Comparison of ENCODE assay signal across 17 cellular contexts in genomic region chr1:22303816-22304215, GRCh38.
DNase-seq lines count a peak whose midpoint lies in the region; ATAC-seq and TF ChIP-seq lines count a peak whose summit lies in the region.
"Had no signal": no experiment of that assay in that cellular context is flagged by ENCODE, and none has a peak within 500 bp of the region (broad histone marks: within the 10 kb centered on the region; RNA-seq: fewer than 3 reads in every experiment).

No MANE protein-coding gene starts in this region.

- no TSS peak for BruUV-seq in HCT116 (replicated peaks; lab: Mats Ljungman, UMichigan)

- CTCF ChIA-PET in HCT116 (lab: Charles Lee) = no interaction called here

- POLR2A ChIA-PET in HCT116 (lab: Charles Lee) = no interaction called here

- DNase-seq in NCI-H2227 (lab: John Stamatoyannopoulos, UW; ENCODE audit: unreplicated experiment) (peak; percentile 11), NCI-H2227 treated with DMSO at 0.1 percent for 48 hours (lab: John Stamatoyannopoulos, UW) (no peak), HCT116 (ENCODE audit: low read depth, low spot score) (no peak), adipocyte (ENCODE audit: low read depth) (no peak)
- no peak for DNase-seq in activated CD4-positive, alpha-beta T cell treated with anti-CD3 and anti-CD28 coated beads, Interleukin-2, amount 10 ng/mL, durations not matched to agents 24 days and 14 days
- DNase-seq: Caco-2; CD4-positive, CD25-positive, alpha-beta regulatory T cell; DMS153; DND-41 had no signal

- no peak for TF ChIP-seq POLR2A in HCT116 (IDR thresholded peaks at IDR 0.05; ENCODE audit: borderline replicate concordance, extremely low read depth, insufficient read depth, insufficient read length)

- no peaks in the 10 kb centered on the region for H3K9me2 ChIP-seq in HCT116 (ENCODE audit: insufficient read depth)

- H2AFZ ChIP-seq in HCT116 (ENCODE audit: low read depth, low read length, poor library complexity, severe bottlenecking) = no peak overlapping the region
- H2AFZ ChIP-seq: GM23338 had no signal

- H3K4me1 ChIP-seq in HCT116 (ENCODE audit: control insufficient read depth in 1 of 2, insufficient read depth in 2 of 2, low read length in 2 of 2) = no peaks in the 10 kb centered on the region
- no peaks in the 10 kb centered on the region for H3K4me1 ChIP-seq in adipocyte (ENCODE audit: control insufficient read depth, insufficient read depth, low read length)
- H3K4me1 ChIP-seq: BLaER1, HAP-1 had no signal

- H3K36me3 ChIP-seq in HCT116 (ENCODE audit: control insufficient read depth in 1 of 2, insufficient read depth in 2 of 2, low read length in 2 of 2) = no peaks in the 10 kb centered on the region
- H3K36me3 ChIP-seq in adipocyte (ENCODE audit: control insufficient read depth, insufficient read depth, low read length, severe bottlenecking) = no peaks in the 10 kb centered on the region
- H3K36me3 ChIP-seq: BLaER1, HAP-1 had no signal

- H3K4me3 Mint-ChIP-seq in activated CD4-positive, alpha-beta T cell treated with anti-CD3 and anti-CD28 coated beads, Interleukin-2, amount 10 ng/mL, durations not matched to agents 24 days and 14 days = no peak overlapping the region
- H3K4me3 Mint-ChIP-seq: B cell; CD8-positive, alpha-beta T cell; GM23338 had no signal

- RAD21 ChIA-PET in HCT116 (lab: Charles Lee; ENCODE audit: low non-redundant PET in 1 of 2, low total read pairs in 2 of 2, uncharacterized antibody in 2 of 2, unreplicated experiment in 2 of 2) = no interaction called here

- peaks cover 48% of the 10 kb centered on the region for H3K27me3 Mint-ChIP-seq in activated CD4-positive, alpha-beta T cell treated with anti-CD3 and anti-CD28 coated beads, Interleukin-2, amount 10 ng/mL, durations not matched to agents 24 days and 14 days

- no peak overlapping the region for H3K27ac Mint-ChIP-seq in activated CD4-positive, alpha-beta T cell treated with anti-CD3 and anti-CD28 coated beads, Interleukin-2, amount 10 ng/mL, durations not matched to agents 24 days and 14 days
- H3K27ac Mint-ChIP-seq: B cell; CD4-positive, CD25-positive, alpha-beta regulatory T cell; CD8-positive, alpha-beta T cell; GM23338 had no signal

- no peaks in the 10 kb centered on the region for H4K20me1 ChIP-seq in HCT116 (ENCODE audit: insufficient read depth)
- H4K20me1 ChIP-seq: BLaER1 had no signal

- H3K4me2 ChIP-seq in HCT116 (ENCODE audit: low read length) = no peak overlapping the region
- H3K4me2 ChIP-seq: BLaER1, GM23338 had no signal

- intact Hi-C loops in HCT116 (cut with micrococcal nuclease) = no loop called here
- intact Hi-C loops in activated CD4-positive, alpha-beta T cell treated with anti-CD3 and anti-CD28 coated beads, Interleukin-2, amount 10 ng/mL, durations not matched to agents 24 days and 14 days (cut with micrococcal nuclease) = no loop called here

- no peak for TF ChIP-seq CTCF in HCT116 (IDR thresholded peaks at IDR 0.05 in 2 of 3, conservative IDR thresholded peaks at IDR 0.05 in 1 of 3; ENCODE audit: borderline replicate concordance in 1 of 3, insufficient read depth in 1 of 3, low read depth in 2 of 3, low read length in 2 of 3)

- H3K4me3 ChIP-seq in HCT116 (replicated peaks in 1 of 2; ENCODE audit: low read depth in 1 of 2, low read length in 2 of 2) (no peak overlapping the region), adipocyte (ENCODE audit: low read length) (peak overlapping the region; percentile 12)
- H3K4me3 ChIP-seq: BLaER1, GM23338, HAP-1 had no signal

- no peaks in the 10 kb centered on the region for H3K36me3 Mint-ChIP-seq in activated CD4-positive, alpha-beta T cell treated with anti-CD3 and anti-CD28 coated beads, Interleukin-2, amount 10 ng/mL, durations not matched to agents 24 days and 14 days (ENCODE audit: low read depth)
- H3K36me3 Mint-ChIP-seq: CD4-positive, CD25-positive, alpha-beta regulatory T cell; CD8-positive, alpha-beta T cell had no signal

- H3K9me3 ChIP-seq in HCT116 (ENCODE audit: control insufficient read depth in 1 of 2, insufficient read depth in 1 of 2, low read depth in 1 of 2, low read length in 2 of 2) = no peaks in the 10 kb centered on the region
- peaks cover 67% of the 10 kb centered on the region for H3K9me3 ChIP-seq in adipocyte (ENCODE audit: control insufficient read depth, low read length)
- H3K9me3 ChIP-seq: HAP-1 had no signal

- H3K9me3 Mint-ChIP-seq in activated CD4-positive, alpha-beta T cell treated with anti-CD3 and anti-CD28 coated beads, Interleukin-2, amount 10 ng/mL, durations not matched to agents 24 days and 14 days = no peaks in the 10 kb centered on the region

- ATAC-seq in HCT116 (no peak), GM21576 (IDR thresholded peaks at IDR 0.05; ENCODE audit: unreplicated experiment) (no peak)
- ATAC-seq: CD8-positive, alpha-beta T cell; GM23338 had no signal

- no peak for TF ChIP-seq RAD21 in HCT116 (IDR thresholded peaks at IDR 0.05; ENCODE audit: low read depth)

- no peak overlapping the region for H3K27ac ChIP-seq in HCT116 (ENCODE audit: low read depth, low read length)
- H3K27ac ChIP-seq: 22Rv1, BLaER1, C4-2B had no signal

- H3K9ac ChIP-seq in HCT116 (ENCODE audit: low read length) (no peak overlapping the region), adipocyte (ENCODE audit: low read length) (no peak overlapping the region)
- H3K9ac ChIP-seq: BLaER1 had no signal

- no peaks in the 10 kb centered on the region for H3K4me1 Mint-ChIP-seq in activated CD4-positive, alpha-beta T cell treated with anti-CD3 and anti-CD28 coated beads, Interleukin-2, amount 10 ng/mL, durations not matched to agents 24 days and 14 days
- H3K4me1 Mint-ChIP-seq: B cell; CD4-positive, CD25-positive, alpha-beta regulatory T cell had no signal

- no peaks in the 10 kb centered on the region for H3K79me2 ChIP-seq in HCT116 (ENCODE audit: insufficient read depth, low read length)

- H3K27me3 ChIP-seq in HCT116 (ENCODE audit: insufficient read depth, low read length) (peaks cover 9% of the 10 kb centered on the region; the same call in 1 of the 2 replicates), adipocyte (replicated peaks; ENCODE audit: control insufficient read depth, insufficient read depth, low read length) (peaks cover 7% of the 10 kb centered on the region)
- H3K27me3 ChIP-seq: BLaER1 had no signal

TF ChIP-seq in HCT116, 20 proteins besides CTCF, POLR2A, EP300 and RAD21:
- no peak for TF ChIP-seq CEBPB (IDR thresholded peaks at IDR 0.05; ENCODE audit: low read depth)
- no peak for TF ChIP-seq ELF1 (IDR thresholded peaks at IDR 0.05; ENCODE audit: borderline replicate concordance, low read depth)
- TF ChIP-seq EGR1 (IDR thresholded peaks at IDR 0.05; ENCODE audit: low read depth) = no peak
- TF ChIP-seq, protein P1, sequence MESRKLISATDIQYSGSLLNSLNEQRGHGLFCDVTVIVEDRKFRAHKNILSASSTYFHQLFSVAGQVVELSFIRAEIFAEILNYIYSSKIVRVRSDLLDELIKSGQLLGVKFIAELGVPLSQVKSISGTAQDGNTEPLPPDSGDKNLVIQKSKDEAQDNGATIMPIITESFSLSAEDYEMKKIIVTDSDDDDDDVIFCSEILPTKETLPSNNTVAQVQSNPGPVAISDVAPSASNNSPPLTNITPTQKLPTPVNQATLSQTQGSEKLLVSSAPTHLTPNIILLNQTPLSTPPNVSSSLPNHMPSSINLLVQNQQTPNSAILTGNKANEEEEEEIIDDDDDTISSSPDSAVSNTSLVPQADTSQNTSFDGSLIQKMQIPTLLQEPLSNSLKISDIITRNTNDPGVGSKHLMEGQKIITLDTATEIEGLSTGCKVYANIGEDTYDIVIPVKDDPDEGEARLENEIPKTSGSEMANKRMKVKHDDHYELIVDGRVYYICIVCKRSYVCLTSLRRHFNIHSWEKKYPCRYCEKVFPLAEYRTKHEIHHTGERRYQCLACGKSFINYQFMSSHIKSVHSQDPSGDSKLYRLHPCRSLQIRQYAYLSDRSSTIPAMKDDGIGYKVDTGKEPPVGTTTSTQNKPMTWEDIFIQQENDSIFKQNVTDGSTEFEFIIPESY (IDR thresholded peaks at IDR 0.05; ENCODE audit: extremely low read depth, insufficient replicate concordance, low read length) = no peak
- 0 out of 2 replicates have a peak, but pooled peaks have one; percentile 38 for TF ChIP-seq CBX3 (IDR thresholded peaks at IDR 0.05; ENCODE audit: low read depth)
- TF ChIP-seq ZNF274 (IDR thresholded peaks at IDR 0.05; ENCODE audit: low read depth, low read length) = no peak
- TF ChIP-seq FOSL1 (IDR thresholded peaks at IDR 0.05; ENCODE audit: low read depth) = no peak
- TF ChIP-seq REST (IDR thresholded peaks at IDR 0.05; ENCODE audit: low read depth) = no peak
- no peak for TF ChIP-seq MAX (IDR thresholded peaks at IDR 0.05)
